20 cellular contexts compared by ENCODE assay signal in the genomic region with DNA sequence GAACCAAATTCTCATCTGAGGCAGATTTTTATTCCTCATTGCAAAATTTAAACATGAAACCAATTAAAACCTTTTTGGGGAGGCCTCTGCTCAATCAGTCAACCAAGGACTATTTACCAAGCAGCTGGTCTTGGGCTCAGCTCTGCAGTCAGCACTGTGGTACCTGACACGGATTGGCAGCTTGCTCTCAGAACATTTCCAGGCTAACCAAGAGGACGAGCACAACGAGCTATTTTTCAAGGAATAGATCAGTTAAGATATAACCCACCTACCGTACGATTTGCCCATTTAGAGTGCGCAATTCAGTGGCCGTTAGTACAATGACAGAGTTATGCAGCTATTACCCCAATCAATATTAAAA. TPM values are rescaled to one million over a fixed set of nuclear protein-coding genes. Genes with fewer than 3 reads are reported as not detected.
DNase-seq lines count a peak whose midpoint lies in the region; ATAC-seq and TF ChIP-seq lines count a peak whose summit lies in the region.
"Had no signal": no experiment of that assay in that cellular context is flagged by ENCODE, and none has a peak within 500 bp of the region (broad histone marks: within the 10 kb centered on the region; RNA-seq: fewer than 3 reads in every experiment).

No MANE protein-coding gene starts in this region.

- H3K27me3 Mint-ChIP-seq in neural progenitor cell (ENCODE audit: insufficient read depth, low read depth): peaks cover 6% of the 10 kb centered on the region
- H3K27me3 Mint-ChIP-seq in activated naive CD8-positive, alpha-beta T cell treated with anti-CD3 and anti-CD28 coated beads, Interleukin-2, amount 50 U/mL, for 24 hours: no peaks in the 10 kb centered on the region

- no peak overlapping the region for H2AFZ ChIP-seq in neural progenitor cell (replicated peaks)

- ATAC-seq in activated naive CD8-positive, alpha-beta T cell treated with anti-CD3 and anti-CD28 coated beads, Interleukin-2, amount 50 U/mL, for 24 hours: no peak

- H3K79me2 ChIP-seq in neural progenitor cell (ENCODE audit: low read depth): no peaks in the 10 kb centered on the region

- H4K20me1 ChIP-seq in BLaER1: no peaks in the 10 kb centered on the region
- H4K20me1 ChIP-seq in neural progenitor cell (ENCODE audit: low read depth): no peaks in the 10 kb centered on the region

- H3K9me3 ChIP-seq in BLaER1 (no peaks in the 10 kb centered on the region), neural progenitor cell (ENCODE audit: low read depth) (no peaks in the 10 kb centered on the region)
- H3K9me3 ChIP-seq: SJSA1 had no signal

- TF ChIP-seq CTCF in neural progenitor cell (IDR thresholded peaks at IDR 0.05) (no peak), lower leg skin (IDR thresholded peaks at IDR 0.05) (no peak)

- H3F3A ChIP-seq in neural progenitor cell (ENCODE audit: low read depth): no peaks in the 10 kb centered on the region

- DNase-seq in NCI-H82 (lab: John Stamatoyannopoulos, UW) (peak; percentile 83), cerebellar cortex (ENCODE audit: low spot score) (peak; percentile 72), neural progenitor cell (ENCODE audit: low spot score) (no peak), DMS153 (lab: John Stamatoyannopoulos, UW) (no peak), DMS53 (lab: John Stamatoyannopoulos, UW) (no peak), lower leg skin (ENCODE audit: low spot score in 2 of 2) (no peak)
- DNase-seq in activated naive CD8-positive, alpha-beta T cell treated with anti-CD3 and anti-CD28 coated beads, Interleukin-2, amount 50 U/mL, for 24 hours: no peak
- DNase-seq: COR-L47, GDM1, GOT3, HCEC 1CT, Karpas-422, MV-4-11, NCI-H1105 treated with DMSO at 0.1 percent for 48 hours, NCI-H2081, NCI-H446 treated with DMSO at 0.1 percent for 48 hours, NCI-H526 treated with DMSO at 0.1 percent for 48 hours had no signal

- intact Hi-C loops in lower leg skin (cut with DNase I; ENCODE audit: low total_unique reads): no loop called here

- no peaks in the 10 kb centered on the region for H3K27me3 ChIP-seq in BLaER1
- no peaks in the 10 kb centered on the region for H3K27me3 ChIP-seq in neural progenitor cell
- H3K27me3 ChIP-seq: SJSA1 had no signal

- H3K4me3 ChIP-seq in BLaER1 (no peak overlapping the region), neural progenitor cell (no peak overlapping the region), lower leg skin (ENCODE audit: low read depth, poor library complexity, severe bottlenecking) (no peak overlapping the region)
- H3K4me3 ChIP-seq: SJSA1 had no signal

- peak overlapping the region; percentile 82 for H3K4me2 ChIP-seq in BLaER1
- no peak overlapping the region for H3K4me2 ChIP-seq in neural progenitor cell

- H3K27ac ChIP-seq in BLaER1 (no peak overlapping the region), neural progenitor cell (no peak overlapping the region)
- H3K27ac ChIP-seq: SJSA1 had no signal

- H3K9me3 Mint-ChIP-seq in neural progenitor cell: no peaks in the 10 kb centered on the region
- no peaks in the 10 kb centered on the region for H3K9me3 Mint-ChIP-seq in activated naive CD8-positive, alpha-beta T cell treated with anti-CD3 and anti-CD28 coated beads, Interleukin-2, amount 50 U/mL, for 24 hours
- H3K9me3 Mint-ChIP-seq: IgD-negative memory B cell had no signal

- peaks cover 10% of the 10 kb centered on the region for H3K4me1 Mint-ChIP-seq in neural progenitor cell
- H3K4me1 Mint-ChIP-seq in activated naive CD8-positive, alpha-beta T cell treated with anti-CD3 and anti-CD28 coated beads, Interleukin-2, amount 50 U/mL, for 24 hours: no peaks in the 10 kb centered on the region
- H3K4me1 Mint-ChIP-seq: IgD-negative memory B cell had no signal

- H3K36me3 Mint-ChIP-seq in neural progenitor cell: no peaks in the 10 kb centered on the region
- no peaks in the 10 kb centered on the region for H3K36me3 Mint-ChIP-seq in activated naive CD8-positive, alpha-beta T cell treated with anti-CD3 and anti-CD28 coated beads, Interleukin-2, amount 50 U/mL, for 24 hours (ENCODE audit: low read depth)
- H3K36me3 Mint-ChIP-seq: IgD-negative memory B cell had no signal

- H3K27ac Mint-ChIP-seq in neural progenitor cell: peak overlapping the region; percentile 17
- no peak overlapping the region for H3K27ac Mint-ChIP-seq in activated naive CD8-positive, alpha-beta T cell treated with anti-CD3 and anti-CD28 coated beads, Interleukin-2, amount 50 U/mL, for 24 hours
- H3K27ac Mint-ChIP-seq: IgD-negative memory B cell had no signal

- no peak overlapping the region for H3K4me3 Mint-ChIP-seq in neural progenitor cell
- H3K4me3 Mint-ChIP-seq in activated naive CD8-positive, alpha-beta T cell treated with anti-CD3 and anti-CD28 coated beads, Interleukin-2, amount 50 U/mL, for 24 hours: no peak overlapping the region
- H3K4me3 Mint-ChIP-seq: IgD-negative memory B cell had no signal

- no peaks in the 10 kb centered on the region for H3K36me3 ChIP-seq in BLaER1
- no peaks in the 10 kb centered on the region for H3K36me3 ChIP-seq in neural progenitor cell
- H3K36me3 ChIP-seq: SJSA1 had no signal

- TF ChIP-seq POLR2A in lower leg skin (IDR thresholded peaks at IDR 0.05): no peak

- H3K9ac ChIP-seq in BLaER1 (no peak overlapping the region), neural progenitor cell (no peak overlapping the region)

- H3K4me1 ChIP-seq in BLaER1 (peaks cover 66% of the 10 kb centered on the region), neural progenitor cell (no peaks in the 10 kb centered on the region)

- 91 to 92% methylated on average over 7 of the region's 7 CpGs for WGBS in lower leg skin, 2 donors

RNA-seq across cellular contexts. Expression of a gene that starts 26.4 kb away (rescaled TPM):
- total RNA-seq in neural progenitor cell (ENCODE audit: low replicate concordance) (19.2 and 30.5 TPM in 2 replicates), lower leg skin (10 to 100 TPM; 25.8 to 70.0 (median 38.1) TPM)

Comparison
In these comparisons a context has a peak if more than half of its experiments do, and no peak if none do; other contexts are left out.
1. DNase-seq: peak in NCI-H82 (single experiment) and cerebellar cortex (single experiment); none in neural progenitor cell (single experiment), activated naive CD8-positive, alpha-beta T cell treated with anti-CD3 and anti-CD28 coated beads, Interleukin-2, amount 50 U/mL, for 24 hours (single experiment), DMS153 (single experiment), DMS53 (single experiment) and lower leg skin (0 of 2).